ENCODE assay signal across 17 cellular contexts in genomic region chr2:62663920-62664319, GRCh38.
DNase-seq lines count a peak whose midpoint lies in the region; ATAC-seq and TF ChIP-seq lines count a peak whose summit lies in the region.
"Had no signal": no experiment of that assay in that cellular context is flagged by ENCODE, and none has a peak within 500 bp of the region (broad histone marks: within the 10 kb centered on the region; RNA-seq: fewer than 3 reads in every experiment).

No MANE protein-coding gene starts in this region.

- H3K9ac ChIP-seq in SK-N-MC (ENCODE audit: insufficient read length), result peak overlapping the region; percentile 30

- H3K27me3 ChIP-seq in neuron (ENCODE audit: insufficient read depth, low read length) (no peaks in the 10 kb centered on the region), tibial artery (no peaks in the 10 kb centered on the region)

- no peak for ATAC-seq in GM19452 (IDR thresholded peaks at IDR 0.05; ENCODE audit: unreplicated experiment)
- ATAC-seq: effector memory CD8-positive, alpha-beta T cell; naive thymus-derived CD8-positive, alpha-beta T cell had no signal

- H3K9me3 ChIP-seq in SK-N-MC (ENCODE audit: low read depth, low read length) (no peaks in the 10 kb centered on the region), neuron (ENCODE audit: low read length) (no peaks in the 10 kb centered on the region), tibial artery (no peaks in the 10 kb centered on the region)
- H3K9me3 ChIP-seq: thoracic aorta had no signal

- H3K27ac ChIP-seq in SK-N-MC, result peak overlapping the region; percentile 95
- peak overlapping the region; percentile 52 for H3K27ac ChIP-seq in epithelial cell of prostate
- H3K27ac ChIP-seq in tibial artery, result peak overlapping the region; percentile 60 to 70
- H3K27ac ChIP-seq: C4-2B had no signal

- H2AFZ ChIP-seq in neuron (ENCODE audit: low read depth, low read length), result peak overlapping the region; percentile 22

- peaks cover 19% of the 10 kb centered on the region for H3K4me1 ChIP-seq in neuron (ENCODE audit: insufficient read depth, low read length)
- peaks cover 0 to 52% (median 23%) of the 10 kb centered on the region in 4 donors for H3K4me1 ChIP-seq in tibial artery

- TF ChIP-seq CTCF in tibial artery (IDR thresholded peaks at IDR 0.05), result no peak

- no peaks in the 10 kb centered on the region for H3K36me3 ChIP-seq in SK-N-MC (ENCODE audit: insufficient read depth, low read length)
- H3K36me3 ChIP-seq in neuron (ENCODE audit: insufficient read depth, low read length), result no peaks in the 10 kb centered on the region
- no peaks in the 10 kb centered on the region for H3K36me3 ChIP-seq in tibial artery
- H3K36me3 ChIP-seq: thoracic aorta had no signal

- intact Hi-C loops in tibial artery (cut with DNase I; ENCODE audit: low total_unique reads), result no loop called here

- H3K4me3 ChIP-seq in SK-N-MC (peak overlapping the region; percentile 38), neuron (ENCODE audit: low read length) (no peak overlapping the region), tibial artery (no peak overlapping the region)
- H3K4me3 ChIP-seq: thoracic aorta had no signal

- no peak for DNase-seq in SK-N-MC (ENCODE audit: low read depth, low spot score)
- DNase-seq in epithelial cell of prostate (ENCODE audit: low read depth, low spot score), result no peak
- no peak for DNase-seq in tibial artery
- DNase-seq in NCI-H1417 treated with DMSO at 0.1 percent for 48 hours (lab: John Stamatoyannopoulos, UW), result no peak
- DNase-seq in T-helper 9 cell, result no peak
- DNase-seq in NK-92 treated with Interleukin-12 subunit alpha and Interleukin-12 subunit beta, amount 100 ng/mL, for 24 hours (lab: John Stamatoyannopoulos, UW), result no peak
- DNase-seq: activated CD4-positive, alpha-beta T cell treated with anti-CD3 and anti-CD28 coated beads, Interleukin-2, amount 50 U/mL, for 1 hour; central memory CD4-positive, alpha-beta T cell; effector memory CD8-positive, alpha-beta T cell; naive thymus-derived CD8-positive, alpha-beta T cell; NCI-H2081; NCI-H510A treated with DMSO at 0.1 percent for 48 hours; stimulated activated CD4-positive, alpha-beta T cell treated with anti-CD3 and anti-CD28 coated beads, Interleukin-1b, Interleukin-23, amount 100 ng/mL, for 48 hours had no signal
